Comparison of ENCODE assay signal across 7 cellular contexts in the genomic region with DNA sequence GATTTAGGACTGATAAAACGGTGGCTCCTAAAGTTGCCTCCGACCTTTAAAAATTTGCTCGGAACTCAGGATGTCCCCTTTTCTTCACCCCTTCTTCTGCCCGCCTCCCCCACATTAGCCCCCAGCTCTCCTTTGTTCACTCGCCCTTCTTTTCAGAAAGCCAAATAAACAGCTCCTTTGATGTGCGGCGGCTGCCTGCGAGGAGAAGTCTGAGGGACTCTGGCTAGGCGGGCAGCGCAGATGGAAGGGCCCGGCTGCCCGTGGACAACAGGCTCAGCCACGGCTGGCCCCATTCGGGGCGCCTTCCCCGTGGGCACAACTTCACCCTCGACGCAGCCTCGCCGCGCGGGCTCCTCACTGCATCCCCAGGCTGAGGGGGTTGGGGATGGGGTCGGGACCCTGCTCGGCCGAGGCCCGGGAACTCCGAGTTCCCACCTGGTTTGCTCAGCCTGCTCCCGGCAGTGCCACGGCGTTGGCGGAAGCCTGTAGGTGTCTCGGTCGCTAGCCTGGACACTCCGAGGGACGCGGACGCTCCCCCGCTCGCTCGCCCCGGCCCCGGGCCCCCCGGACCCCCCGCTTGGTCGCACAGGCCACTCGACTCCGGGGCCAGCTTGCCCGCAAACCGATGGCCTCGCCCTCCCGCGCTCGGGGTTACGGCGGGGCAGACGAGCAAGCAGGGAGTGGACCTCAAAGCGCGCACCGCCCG. TPM values are rescaled to one million over a fixed set of nuclear protein-coding genes. Genes with fewer than 3 reads are reported as not detected.
A peak's percentile ranks its signal among the peaks of the same experiment; 100 is the strongest.
DNase-seq lines count a peak whose midpoint lies in the region; ATAC-seq lines count a peak whose summit lies in the region.

No MANE protein-coding gene starts in this region.

- peak overlapping the region; percentile 50 for H3K14ac ChIP-seq in trophoblast cell (ENCODE audit: low read length)

- H3K27me3 Mint-ChIP-seq in activated naive CD4-positive, alpha-beta T cell treated with anti-CD3 and anti-CD28 coated beads, Interleukin-2, amount 50 U/mL, for 24 hours = peaks cover 1% of the 10 kb centered on the region

- peaks cover 14 to 25% of the 10 kb centered on the region in 2 experiments for H3K4me1 ChIP-seq in trophoblast cell (ENCODE audit: control insufficient read depth in 1 of 2, insufficient read depth in 2 of 2, low read length in 2 of 2)

- peak overlapping the region; percentile 96 for H3K4me2 ChIP-seq in trophoblast cell (ENCODE audit: low read length)

- H4K8ac ChIP-seq in trophoblast cell (ENCODE audit: low read depth, low read length) = peak overlapping the region; percentile 59

- peak overlapping the region; percentile 33 for H3K4me3 ChIP-seq in trophoblast cell (ENCODE audit: low read depth, low read length)

- peak overlapping the region; percentile 77 for H4K91ac ChIP-seq in trophoblast cell (ENCODE audit: low read depth, low read length)

- peak; percentile 18 for DNase-seq in NCI-H748 treated with DMSO at 0.1 percent for 48 hours (lab: John Stamatoyannopoulos, UW)
- DNase-seq in cardiac septum (ENCODE audit: low spot score) = peak; percentile 86
- peak; percentile 54 to 73 for DNase-seq in trophoblast cell

- WGBS in trophoblast cell (ENCODE audit: extremely low coverage, insufficient coverage, insufficient read length) = no CpG with 5 or more reads among the region's 60 CpGs

- H2BK12ac ChIP-seq in trophoblast cell (ENCODE audit: low read length) = peak overlapping the region; percentile 11

- H2BK5ac ChIP-seq in trophoblast cell (ENCODE audit: low read depth, low read length, poor library complexity) = peak overlapping the region; percentile 49

- H3K4ac ChIP-seq in trophoblast cell (ENCODE audit: low read depth, low read length) = peak overlapping the region; percentile 44

- H3K79me2 ChIP-seq in trophoblast cell (ENCODE audit: control insufficient read depth, insufficient read depth, low read length, poor library complexity) = peaks cover 23% of the 10 kb centered on the region

- no peaks in the 10 kb centered on the region for H3K9me3 Mint-ChIP-seq in activated naive CD4-positive, alpha-beta T cell treated with anti-CD3 and anti-CD28 coated beads, Interleukin-2, amount 50 U/mL, for 24 hours

- H2AFZ ChIP-seq in trophoblast cell (ENCODE audit: insufficient read depth, low read length, poor library complexity) = peak overlapping the region; percentile 64

- peak overlapping the region; percentile 57 for H3K18ac ChIP-seq in trophoblast cell (ENCODE audit: low read length)

- H4K12ac ChIP-seq in trophoblast cell (ENCODE audit: low read depth, low read length) = no peak overlapping the region

- no peak overlapping the region for H2AK5ac ChIP-seq in trophoblast cell (ENCODE audit: low read length)

- H3K4me3 Mint-ChIP-seq in activated naive CD4-positive, alpha-beta T cell treated with anti-CD3 and anti-CD28 coated beads, Interleukin-2, amount 50 U/mL, for 24 hours = peak overlapping the region; percentile 98

- H3K27ac ChIP-seq in trophoblast cell (ENCODE audit: low read depth, low read length) = no peak overlapping the region

- H3K36me3 ChIP-seq in trophoblast cell (ENCODE audit: control insufficient read depth in 1 of 2, insufficient read depth in 2 of 2, low read length in 2 of 2) = peaks cover 0 to 3% of the 10 kb centered on the region in 2 experiments

- H3K9me3 ChIP-seq in trophoblast cell (ENCODE audit: insufficient read depth, low read depth, low read length) = peaks cover 2% of the 10 kb centered on the region

- ATAC-seq in GM21576 (IDR thresholded peaks at IDR 0.05; ENCODE audit: unreplicated experiment) = peak; percentile 1
- no peak for ATAC-seq in HG03342 (IDR thresholded peaks at IDR 0.05; ENCODE audit: unreplicated experiment)
- no peak for ATAC-seq in HG02759 (IDR thresholded peaks at IDR 0.05; ENCODE audit: unreplicated experiment)

- H3K36me3 Mint-ChIP-seq in activated naive CD4-positive, alpha-beta T cell treated with anti-CD3 and anti-CD28 coated beads, Interleukin-2, amount 50 U/mL, for 24 hours = peaks cover 6% of the 10 kb centered on the region

- H3K4me1 Mint-ChIP-seq in activated naive CD4-positive, alpha-beta T cell treated with anti-CD3 and anti-CD28 coated beads, Interleukin-2, amount 50 U/mL, for 24 hours = peaks cover 32% of the 10 kb centered on the region

- H3K27ac Mint-ChIP-seq in activated naive CD4-positive, alpha-beta T cell treated with anti-CD3 and anti-CD28 coated beads, Interleukin-2, amount 50 U/mL, for 24 hours = peak overlapping the region; percentile 99

- H3K79me1 ChIP-seq in trophoblast cell (ENCODE audit: low read length) = peaks cover 37% of the 10 kb centered on the region

- H2BK120ac ChIP-seq in trophoblast cell (ENCODE audit: insufficient read depth, low read length, poor library complexity) = peak overlapping the region; percentile 70

- peaks cover 3% of the 10 kb centered on the region for H3K27me3 ChIP-seq in trophoblast cell (ENCODE audit: insufficient read depth, low read length)

- H3K9ac ChIP-seq in trophoblast cell (ENCODE audit: low read length) = no peak overlapping the region

- intact Hi-C loops in cardiac septum (cut with DNase I) = loop anchor here (5.0 to 10.0 kb wide), 3 partner anchors 264 to 501 kb away; no protein-coding TSS in a partner anchor

- H3K23ac ChIP-seq in trophoblast cell (ENCODE audit: low read length) = no peak overlapping the region

RNA-seq across cellular contexts. Expression of gene TLE3, which starts 0.9 kb away (rescaled TPM):
- total RNA-seq in cardiac septum = 32.6 TPM
- polyA plus RNA-seq in trophoblast cell (2013) = 139 and 146 TPM in 2 replicates

Comparison
In these comparisons a context has a peak if more than half of its experiments do, and no peak if none do; other contexts are left out.
1. DNase-seq: peak in every context shown above with its lines; median percentile 86 in cardiac septum; 64 in trophoblast cell; 18 in NCI-H748 treated with DMSO at 0.1 percent for 48 hours.